ENCODE assay signal across 18 cellular contexts in genomic region chrX:103362504-103362903, GRCh38. TPM values are rescaled to one million over a fixed set of nuclear protein-coding genes. Genes with fewer than 3 reads are reported as not detected.
DNase-seq lines count a peak whose midpoint lies in the region; ATAC-seq and TF ChIP-seq lines count a peak whose summit lies in the region.
"Had no signal": no experiment of that assay in that cellular context is flagged by ENCODE, and none has a peak within 500 bp of the region (broad histone marks: within the 10 kb centered on the region; RNA-seq: fewer than 3 reads in every experiment).

No MANE protein-coding gene starts in this region.

- H3K27me3 ChIP-seq in skeletal muscle satellite cell (ENCODE audit: control insufficient read depth, insufficient read depth, low read length) = no peaks in the 10 kb centered on the region
- H3K27me3 ChIP-seq: adrenal gland, neutrophil had no signal

- peak overlapping the region; percentile 12 for H3K9ac ChIP-seq in skeletal muscle satellite cell (ENCODE audit: low read depth, low read length)

- H3K4me2 ChIP-seq in skeletal muscle satellite cell (ENCODE audit: low read length) = no peak overlapping the region

- DNase-seq in HCEC 1CT = peak; percentile 71
- peak; percentile 21 for DNase-seq in glomerular visceral epithelial cell (ENCODE audit: extremely low spot score)
- no peak for DNase-seq in activated CD8-positive, alpha-beta memory T cell treated with anti-CD3 and anti-CD28 coated beads, Interleukin-2, amount 50 U/mL, for 48 hours
- no peak for DNase-seq in putamen (ENCODE audit: low spot score)
- DNase-seq in NCI-H146 (lab: John Stamatoyannopoulos, UW) = no peak
- DNase-seq: activated CD4-positive, alpha-beta T cell treated with anti-CD3 and anti-CD28 coated beads for 48 hours; Calu3; glutamatergic neuron; Karpas-422; NCI-H2081 treated with DMSO at 0.1 percent for 48 hours; NK-92 treated with Interleukin-12 subunit alpha and Interleukin-12 subunit beta, amount 100 ng/mL, for 24 hours; substantia nigra; T-cell had no signal

- peaks cover 7% of the 10 kb centered on the region for H3K36me3 ChIP-seq in skeletal muscle satellite cell (ENCODE audit: insufficient read depth, low read length)
- H3K36me3 ChIP-seq: adrenal gland, neutrophil had no signal

- ATAC-seq in SK-N-SH treated with all-trans-retinoic acid at 6 μM for 48 hours (peak; percentile 68), HG02970 (IDR thresholded peaks at IDR 0.05; ENCODE audit: low FRiP score, unreplicated experiment) (no peak)
- ATAC-seq: T-cell had no signal

- H3K9me3 ChIP-seq in skeletal muscle satellite cell (replicated peaks; ENCODE audit: low read length) = no peaks in the 10 kb centered on the region
- H3K9me3 ChIP-seq: adrenal gland, neutrophil had no signal

- no peak overlapping the region for H3K4me3 ChIP-seq in skeletal muscle satellite cell (ENCODE audit: low read length)
- H3K4me3 ChIP-seq: adrenal gland had no signal

- H3K4me1 ChIP-seq in skeletal muscle satellite cell (ENCODE audit: control insufficient read depth, insufficient read depth, low read length) = peaks cover 22% of the 10 kb centered on the region

TF ChIP-seq in SK-N-SH treated with all-trans-retinoic acid at 6 μM for 48 hours, 23 proteins besides CTCF, POLR2A, EP300 and RAD21:
- TF ChIP-seq PATZ1 (CRISPR knock-in tag; IDR thresholded peaks at IDR 0.05; ENCODE audit: borderline replicate concordance) (no peak), CREB5 (CRISPR knock-in tag; IDR thresholded peaks at IDR 0.05; ENCODE audit: low read depth) (no peak), ARNTL (CRISPR knock-in tag; IDR thresholded peaks at IDR 0.05; ENCODE audit: borderline replicate concordance, low read depth) (no peak), PPARA (CRISPR knock-in tag; IDR thresholded peaks at IDR 0.05; ENCODE audit: borderline replicate concordance) (no peak), ISL1 (CRISPR knock-in tag; IDR thresholded peaks at IDR 0.05) (no peak), SNAI2 (CRISPR knock-in tag; IDR thresholded peaks at IDR 0.05) (no peak), GLIS3 (CRISPR knock-in tag; IDR thresholded peaks at IDR 0.05) (no peak), ZNF8 (CRISPR knock-in tag; IDR thresholded peaks at IDR 0.05) (no peak), TSHZ2 (CRISPR knock-in tag; IDR thresholded peaks at IDR 0.05) (no peak), ESRRG (CRISPR knock-in tag; IDR thresholded peaks at IDR 0.05) (no peak)

RNA-seq across cellular contexts. Expression of gene TCEAL9, which starts 6.2 kb away (rescaled TPM):
- total RNA-seq in skeletal muscle satellite cell (2012; rRNA removed) = 118 and 139 TPM in 2 replicates

RNA-seq across cellular contexts. Expression of gene BEX3, which starts 13.8 kb away (rescaled TPM):
- total RNA-seq in skeletal muscle satellite cell (2012; rRNA removed) = 144 and 217 TPM in 2 replicates

RNA-seq across cellular contexts. Expression of gene TCEAL7, which starts 32.5 kb away (rescaled TPM):
- total RNA-seq in skeletal muscle satellite cell (2012; rRNA removed) = 39.3 and 45.4 TPM in 2 replicates
- total RNA-seq: Calu3, T-cell had no signal

RNA-seq across cellular contexts. Expression of gene BEX2, which starts 51.7 kb away (rescaled TPM):
- total RNA-seq in skeletal muscle satellite cell (2012; rRNA removed) = 0.22 and 4.8 TPM in 2 replicates

Comparison
In these comparisons a context has a peak if more than half of its experiments do, and no peak if none do; other contexts are left out.
1. DNase-seq: peak in HCEC 1CT (single experiment) and glomerular visceral epithelial cell (single experiment); none in activated CD8-positive, alpha-beta memory T cell treated with anti-CD3 and anti-CD28 coated beads, Interleukin-2, amount 50 U/mL, for 48 hours (single experiment), putamen (single experiment) and NCI-H146 (single experiment).